In the genomic region with DNA sequence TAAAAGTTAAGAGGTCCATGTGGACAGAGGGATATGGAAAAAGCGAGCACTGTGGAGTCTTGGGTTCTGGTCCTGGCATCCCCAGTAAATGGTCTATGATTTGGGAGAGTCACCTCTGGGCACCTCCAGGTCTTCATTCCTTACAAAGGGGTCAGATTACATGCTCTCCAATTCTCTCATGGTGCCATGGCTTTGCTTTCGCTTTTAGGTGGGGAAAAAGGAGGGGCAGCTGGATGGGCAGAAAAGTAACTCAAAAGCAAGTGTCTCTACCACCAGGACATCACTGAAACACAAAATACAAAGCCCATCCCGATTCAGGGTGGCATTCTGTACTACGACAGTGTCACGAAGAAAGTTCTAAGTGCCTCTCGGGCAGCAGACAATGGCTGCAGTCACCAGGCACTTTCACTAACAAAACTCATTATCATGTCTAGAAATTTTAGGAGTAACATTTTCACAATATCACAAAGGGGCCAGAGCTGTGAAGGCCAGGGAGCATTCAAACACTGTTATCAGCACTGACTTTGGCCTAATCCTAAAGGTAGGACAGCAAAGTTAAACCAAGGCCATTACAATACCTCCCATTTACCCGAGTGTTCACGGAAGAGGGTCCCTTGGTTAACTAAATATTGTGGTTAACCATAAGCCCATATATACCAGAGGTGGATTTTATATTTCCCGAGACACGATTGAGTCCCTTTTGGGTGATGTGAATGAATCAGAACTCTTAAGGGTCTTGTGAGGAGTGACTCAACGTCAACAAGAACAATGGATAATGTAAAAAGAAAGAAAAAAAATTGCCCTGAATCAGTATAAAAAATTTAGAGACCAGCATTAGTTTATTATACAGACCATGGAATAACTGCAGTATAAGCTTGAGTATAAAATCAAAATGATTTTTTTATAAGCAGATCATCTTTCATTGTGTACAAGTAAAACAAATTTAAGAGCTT, we compare ENCODE assay signal across 9 cellular contexts. TPM values are rescaled to one million over a fixed set of nuclear protein-coding genes. Genes with fewer than 3 reads are reported as not detected.
DNase-seq lines count a peak whose midpoint lies in the region; ATAC-seq and TF ChIP-seq lines count a peak whose summit lies in the region.
"Had no signal": no experiment of that assay in that cellular context is flagged by ENCODE, and none has a peak within 500 bp of the region (broad histone marks: within the 10 kb centered on the region; RNA-seq: fewer than 3 reads in every experiment).

No MANE protein-coding gene starts in this region.

- TF ChIP-seq POLR2A in sigmoid colon (IDR thresholded peaks at IDR 0.05): no peak

- CTCF ChIA-PET in activated B cell treated with CpG ODN at 0.5 μM for 24 hours (lab: Charles Lee): interaction anchor here (1.2 kb wide), 1 partner anchor 48 kb away, joined by 3 read pairs; no protein-coding TSS in a partner anchor

- H3K4me1 ChIP-seq in sigmoid colon: peaks cover 0 to 67% (median 59%) of the 10 kb centered on the region in 4 donors

- H3K9me3 ChIP-seq in sigmoid colon: no peaks in the 10 kb centered on the region

- peak overlapping the region; percentile 50 for H3K4me3 Mint-ChIP-seq in activated B cell treated with CpG ODN at 0.5 μM for 24 hours
- peak overlapping the region; percentile 73 for H3K4me3 Mint-ChIP-seq in glutamatergic neuron (ENCODE audit: unreplicated experiment)

- no peaks in the 10 kb centered on the region for H3K27me3 ChIP-seq in sigmoid colon

- POLR2A ChIA-PET in activated B cell treated with CpG ODN at 0.5 μM for 24 hours (lab: Charles Lee): interaction anchor here (0.5 to 5.7 kb wide), 3 partner anchors 10 to 181 kb away, joined by 3 to 125 read pairs (median 6); no protein-coding TSS in a partner anchor

- no peak for TF ChIP-seq CTCF in GM12865 (IDR thresholded peaks at IDR 0.05; ENCODE audit: insufficient read depth, low read depth, low read length, missing control alignments)
- TF ChIP-seq CTCF in activated B cell treated with CpG ODN at 0.5 μM for 24 hours (IDR thresholded peaks at IDR 0.05): no peak
- TF ChIP-seq CTCF in glutamatergic neuron (IDR thresholded peaks at IDR 0.05; ENCODE audit: partially characterized antibody, unreplicated experiment): no peak
- TF ChIP-seq CTCF in sigmoid colon (IDR thresholded peaks at IDR 0.05): no peak

- H3K9me3 Mint-ChIP-seq in activated B cell treated with CpG ODN at 0.5 μM for 24 hours (no peaks in the 10 kb centered on the region), glutamatergic neuron (ENCODE audit: unreplicated experiment) (no peaks in the 10 kb centered on the region)

- H3K27me3 Mint-ChIP-seq in activated B cell treated with CpG ODN at 0.5 μM for 24 hours (no peaks in the 10 kb centered on the region), glutamatergic neuron (ENCODE audit: unreplicated experiment) (no peaks in the 10 kb centered on the region)

- H3K4me3 ChIP-seq in GM12865 (ENCODE audit: low read depth, low read length) (peak overlapping the region; percentile 18), sigmoid colon (peak overlapping the region in 3 of 4 donors; percentile 83 to 98 (median 98))

- ATAC-seq in activated B cell treated with CpG ODN at 0.5 μM for 24 hours (ENCODE audit: low read depth): no peak
- no peak for ATAC-seq in GM21723 (IDR thresholded peaks at IDR 0.05; ENCODE audit: unreplicated experiment)
- ATAC-seq in GM18873 (IDR thresholded peaks at IDR 0.05; ENCODE audit: low FRiP score, unreplicated experiment): no peak

- H3K27ac Mint-ChIP-seq in activated B cell treated with CpG ODN at 0.5 μM for 24 hours: peak overlapping the region; percentile 2
- peak overlapping the region; percentile 3 for H3K27ac Mint-ChIP-seq in glutamatergic neuron (ENCODE audit: unreplicated experiment)

- DNase-seq in GM12865 (ENCODE audit: low read depth) (no peak), activated B cell treated with CpG ODN at 0.5 μM for 24 hours (no peak), glutamatergic neuron (no peak), sigmoid colon (no peak)
- DNase-seq in stimulated activated CD4-positive, alpha-beta T cell treated with anti-CD3 and anti-CD28 coated beads, Interleukin-4, amount 100 ng/mL, for 24 hours: no peak
- DNase-seq in effector CD8-positive, alpha-beta T cell (lab: John Stamatoyannopoulos, UW): no peak
- DNase-seq: activated CD4-positive, alpha-beta T cell treated with anti-CD3 and anti-CD28 coated beads for 4 hours had no signal

- WGBS in sigmoid colon, 2 donors: 84 to 89% methylated on average over 11 of the region's 11 CpGs

- H3K36me3 Mint-ChIP-seq in activated B cell treated with CpG ODN at 0.5 μM for 24 hours (ENCODE audit: low read depth): peaks cover 8% of the 10 kb centered on the region
- peaks cover under 1% of the 10 kb centered on the region for H3K36me3 Mint-ChIP-seq in glutamatergic neuron (ENCODE audit: unreplicated experiment)

- H3K4me1 Mint-ChIP-seq in activated B cell treated with CpG ODN at 0.5 μM for 24 hours (peaks cover 81% of the 10 kb centered on the region), glutamatergic neuron (ENCODE audit: low read depth, unreplicated experiment) (peaks cover 30% of the 10 kb centered on the region)

- peak overlapping the region in 3 of 4 donors; percentile 13 to 99 (median 97) for H3K27ac ChIP-seq in sigmoid colon

- intact Hi-C loops in activated B cell treated with CpG ODN at 0.5 μM for 24 hours (cut with micrococcal nuclease) (no loop called here), sigmoid colon (cut with DNase I) (no loop called here)

- H3K36me3 ChIP-seq in sigmoid colon: no peaks in the 10 kb centered on the region

- TF ChIP-seq EP300 in sigmoid colon (IDR thresholded peaks at IDR 0.05): no peak

RNA-seq across cellular contexts. Expression of gene PSAP, which starts 2.5 kb away (rescaled TPM):
- total RNA-seq in activated B cell treated with CpG ODN at 0.5 μM for 24 hours (207 and 210 TPM in 2 replicates), glutamatergic neuron (ENCODE audit: unreplicated experiment) (737 TPM), sigmoid colon (100 to 1,000 TPM; 624 to 671 (median 644) TPM)
- 100 to 1,000 TPM; 200 to 960 (median 503) TPM for polyA plus RNA-seq in sigmoid colon
